ENCODE assay signal across 19 cellular contexts in genomic region chr16:74372369-74372768, GRCh38. TPM values are rescaled to one million over a fixed set of nuclear protein-coding genes. Genes with fewer than 3 reads are reported as not detected.
A peak's percentile ranks its signal among the peaks of the same experiment; 100 is the strongest.
DNase-seq lines count a peak whose midpoint lies in the region; ATAC-seq, FAIRE-seq and TF ChIP-seq lines count a peak whose summit lies in the region.
"Had no signal": no experiment of that assay in that cellular context is flagged by ENCODE, and none has a peak within 500 bp of the region (broad histone marks: within the 10 kb centered on the region; RNA-seq: fewer than 3 reads in every experiment).

No MANE protein-coding gene starts in this region.

- DNase-seq in AG20443 (ENCODE audit: low spot score), result peak; percentile 14
- no peak for DNase-seq in CD4-positive, alpha-beta memory T cell
- peak; percentile 16 for DNase-seq in HuH-7.5 (ENCODE audit: low spot score)
- DNase-seq in iPS-NIHi11 (ENCODE audit: low spot score), result peak; percentile 11
- no peak for DNase-seq in small intestine
- DNase-seq in heart right ventricle, result no peak
- no peak for DNase-seq in NCI-H1417 (lab: John Stamatoyannopoulos, UW)
- DNase-seq in NCI-H2029 treated with DMSO at 0.1 percent for 48 hours (lab: John Stamatoyannopoulos, UW), result no peak
- DNase-seq: BE2C, DMS153, EL, NCI-H1092 treated with DMSO at 0.1 percent for 48 hours, NCI-H1694 treated with DMSO at 0.1 percent for 48 hours, NCI-H446 treated with DMSO at 0.1 percent for 48 hours, NCI-H82, SIG-M5 had no signal

- H3K4me3 ChIP-seq in CD4-positive, alpha-beta memory T cell (ENCODE audit: low read length in 2 of 2), result no peak overlapping the region
- H3K4me3 ChIP-seq in small intestine (ENCODE audit: low read depth in 1 of 2, low read length in 2 of 2) (no peak overlapping the region), heart right ventricle (no peak overlapping the region)
- H3K4me3 ChIP-seq: K562 had no signal

- H3K27me3 Mint-ChIP-seq in CD4-positive, alpha-beta memory T cell, result no peaks in the 10 kb centered on the region

- H3K9me3 ChIP-seq in CD4-positive, alpha-beta memory T cell (ENCODE audit: control insufficient read depth in 1 of 2, low read length in 2 of 2), result no peaks in the 10 kb centered on the region
- H3K9me3 ChIP-seq in small intestine (ENCODE audit: control insufficient read depth, low read depth) (no peaks in the 10 kb centered on the region), heart right ventricle (no peaks in the 10 kb centered on the region)
- H3K9me3 ChIP-seq: BE2C had no signal

- H3K27ac Mint-ChIP-seq in CD4-positive, alpha-beta memory T cell, result peak overlapping the region in 5 of 7 donors; percentile 2 to 30 (median 9)

- H3K4me3 Mint-ChIP-seq in CD4-positive, alpha-beta memory T cell, result no peak overlapping the region

- FAIRE-seq in small intestine (lab: Jason Lieb, UNC), result no peak
- FAIRE-seq: K562 had no signal

- WGBS in small intestine, 3 donors, result 77 to 83% (median 78%) methylated on average over 5 of the region's 5 CpGs
- WGBS in heart right ventricle, 2 donors, result 82 to 88% methylated on average over 5 of the region's 5 CpGs

- H3K36me3 Mint-ChIP-seq in CD4-positive, alpha-beta memory T cell, result peaks cover 0 to 3% of the 10 kb centered on the region in 2 donors

- no peak for TF ChIP-seq CTCF in heart right ventricle (IDR thresholded peaks at IDR 0.05)

- POLR2A ChIA-PET in CD4-positive, alpha-beta memory T cell (lab: Charles Lee; ENCODE audit: partially characterized antibody), result no interaction called here

- H3K9me3 Mint-ChIP-seq in CD4-positive, alpha-beta memory T cell, result no peaks in the 10 kb centered on the region

- H3K27ac ChIP-seq in CD4-positive, alpha-beta memory T cell (ENCODE audit: low read depth, low read length), result no peak overlapping the region
- H3K27ac ChIP-seq in small intestine (ENCODE audit: low read depth in 1 of 2, low read length in 1 of 2) (no peak overlapping the region), heart right ventricle (no peak overlapping the region)

- ATAC-seq in heart right ventricle, result no peak
- ATAC-seq: HCT116, K562 had no signal

- CTCF ChIA-PET in CD4-positive, alpha-beta memory T cell (lab: Charles Lee; ENCODE audit: partially characterized antibody), result interaction anchor here (1.6 kb wide), 1 partner anchor 67 kb away, joined by 3 read pairs; no protein-coding TSS in a partner anchor

- H3K27me3 ChIP-seq in CD4-positive, alpha-beta memory T cell (ENCODE audit: insufficient read depth, low read length), result no peaks in the 10 kb centered on the region
- H3K27me3 ChIP-seq in small intestine (ENCODE audit: control insufficient read depth in 2 of 2, insufficient read depth in 2 of 2, low read length in 2 of 2) (no peaks in the 10 kb centered on the region), heart right ventricle (no peaks in the 10 kb centered on the region)
- H3K27me3 ChIP-seq: BE2C had no signal

- intact Hi-C loops in CD4-positive, alpha-beta memory T cell (cut with micrococcal nuclease), result no loop called here
- intact Hi-C loops in heart right ventricle (cut with DNase I), result loop anchor here in 1 of 10 donors (10.0 kb wide), 1 partner anchor 72 kb away; no protein-coding TSS in a partner anchor

- peaks cover 2 to 7% (median 4%) of the 10 kb centered on the region in 4 donors for H3K4me1 Mint-ChIP-seq in CD4-positive, alpha-beta memory T cell

- no peaks in the 10 kb centered on the region for H3K36me3 ChIP-seq in CD4-positive, alpha-beta memory T cell (ENCODE audit: insufficient read depth, low read length)
- H3K36me3 ChIP-seq in small intestine (ENCODE audit: control insufficient read depth in 2 of 2, insufficient read depth in 2 of 2, low read length in 2 of 2) (no peaks in the 10 kb centered on the region), heart right ventricle (no peaks in the 10 kb centered on the region)
- H3K36me3 ChIP-seq: BE2C had no signal

- peaks cover 1% of the 10 kb centered on the region for H3K4me1 ChIP-seq in CD4-positive, alpha-beta memory T cell (ENCODE audit: insufficient read depth, low read length)
- H3K4me1 ChIP-seq in small intestine (ENCODE audit: control insufficient read depth in 2 of 2, insufficient read depth in 1 of 2, low read depth in 1 of 2, low read length in 1 of 2) (no peaks in the 10 kb centered on the region), heart right ventricle (peaks cover 0 to 8% (median under 1%) of the 10 kb centered on the region in 9 donors)
- H3K4me1 ChIP-seq: BE2C had no signal

RNA-seq across cellular contexts. Expression of gene NPIPB15, which starts 3.7 kb away (rescaled TPM):
- 1 to 10 TPM in 1 of 2 experiments, not detected in 1; 1.2 TPM for total RNA-seq in CD4-positive, alpha-beta memory T cell
- 1 to 10 TPM in 1 of 2 donors, not detected in 1; 1.1 TPM for polyA plus RNA-seq in CD4-positive, alpha-beta memory T cell
- polyA plus RNA-seq in small intestine, result 10 to 100 TPM; 20.9 to 96.2 (median 65.7) TPM
- 1 to 10 TPM in 6 of 10 donors, under 1 TPM in 2, not detected in 2; 0.49 to 2.1 (median 1.4) TPM for total RNA-seq in heart right ventricle
- 10 to 100 TPM in 1 of 2 donors, 1 to 10 TPM in 1; 3.8 to 14.9 TPM for polyA plus RNA-seq in heart right ventricle
- total RNA-seq: HT-29 had no signal

RNA-seq across cellular contexts. Expression of gene CLEC18B, which starts 48.9 kb away (rescaled TPM):
- 1 to 10 TPM; 1.3 to 3.1 TPM for total RNA-seq in CD4-positive, alpha-beta memory T cell
- not detected for polyA plus RNA-seq in CD4-positive, alpha-beta memory T cell
- polyA plus RNA-seq in small intestine, result 1 to 10 TPM in 2 of 3 donors, under 1 TPM in 1; 0.92 to 4.5 (median 1.1) TPM
- total RNA-seq in heart right ventricle, result under 1 TPM in 5 of 10 donors, not detected in 5; 0.41 to 0.77 (median 0.53) TPM
- under 1 TPM; 0.29 TPM for polyA plus RNA-seq in heart right ventricle

Comparison
In these comparisons a context has a peak if more than half of its experiments do, and no peak if none do; other contexts are left out.
1. DNase-seq: peak in AG20443 (single experiment), HuH-7.5 (single experiment) and iPS-NIHi11 (single experiment); none in CD4-positive, alpha-beta memory T cell (0 of 5), small intestine (single experiment), heart right ventricle (0 of 2), NCI-H1417 (0 of 3) and NCI-H2029 treated with DMSO at 0.1 percent for 48 hours (single experiment).